Comparison of ENCODE assay signal across 16 cellular contexts in genomic region chr12:74985293-74985985, GRCh38.
DNase-seq lines count a peak whose midpoint lies in the region; ATAC-seq and TF ChIP-seq lines count a peak whose summit lies in the region.
"Had no signal": no experiment of that assay in that cellular context is flagged by ENCODE, and none has a peak within 500 bp of the region (broad histone marks: within the 10 kb centered on the region; RNA-seq: fewer than 3 reads in every experiment).

No MANE protein-coding gene starts in this region.

- no peaks in the 10 kb centered on the region for H3K36me3 Mint-ChIP-seq in stimulated activated effector memory CD8-positive, alpha-beta T cell treated with anti-CD3 and anti-CD28 coated beads, Interleukin-12 subunit alpha, Interleukin-12 subunit beta, amount 100 ng/mL, for 72 hours

- H3K4me1 ChIP-seq in PC-9 (replicated peaks; ENCODE audit: insufficient read depth): no peaks in the 10 kb centered on the region

- H3K27me3 ChIP-seq in PC-9 (ENCODE audit: insufficient read depth, low read depth): no peaks in the 10 kb centered on the region

- no peaks in the 10 kb centered on the region for H4K20me1 ChIP-seq in PC-9 (ENCODE audit: insufficient read depth)

- H3K27ac ChIP-seq in PC-9: no peak overlapping the region
- H3K27ac ChIP-seq: KMS-11 had no signal

- TF ChIP-seq CTCF in PC-9 (conservative IDR thresholded peaks at IDR 0.05): no peak

- no peak overlapping the region for H3K27ac Mint-ChIP-seq in stimulated activated effector memory CD8-positive, alpha-beta T cell treated with anti-CD3 and anti-CD28 coated beads, Interleukin-12 subunit alpha, Interleukin-12 subunit beta, amount 100 ng/mL, for 72 hours
- H3K27ac Mint-ChIP-seq: CD4-positive, alpha-beta T cell; GM23338 had no signal

- CTCF ChIA-PET in PC-9 (lab: Charles Lee): interaction anchor here (0.6 kb wide), 1 partner anchor 19 kb away, joined by 3 read pairs; no protein-coding TSS in a partner anchor

- H3F3A ChIP-seq in PC-9 (ENCODE audit: insufficient read depth, low read depth): no peaks in the 10 kb centered on the region

- no peaks in the 10 kb centered on the region for H3K36me3 ChIP-seq in PC-9 (ENCODE audit: low read depth)

- H3K4me3 ChIP-seq in PC-9: no peak overlapping the region
- H3K4me3 ChIP-seq: GM12878, GM23338 had no signal

- no peak overlapping the region for H3K4me2 ChIP-seq in PC-9
- H3K4me2 ChIP-seq: GM23338, KMS-11 had no signal

- DNase-seq in DMS53 (lab: John Stamatoyannopoulos, UW): peak; percentile 84
- no peak for DNase-seq in PC-9
- peak; percentile 79 for DNase-seq in left lobe of liver (ENCODE audit: low spot score)
- DNase-seq in stimulated activated effector memory CD8-positive, alpha-beta T cell treated with anti-CD3 and anti-CD28 coated beads, Interleukin-12 subunit alpha, Interleukin-12 subunit beta, amount 100 ng/mL, for 72 hours (ENCODE audit: low spot score in 2 of 2): peak in 1 of 2 donors; percentile 1
- DNase-seq in superior temporal gyrus (ENCODE audit: extremely low spot score): no peak
- DNase-seq in DMS 273 (lab: John Stamatoyannopoulos, UW; ENCODE audit: unreplicated experiment): no peak
- DNase-seq: ACHN; AML-193; CD4-positive, alpha-beta T cell; GDM1; NCI-H1092 treated with DMSO at 0.1 percent for 48 hours; NCI-H69 had no signal

- POLR2A ChIA-PET in PC-9 (lab: Charles Lee; ENCODE audit: unreplicated experiment): no interaction called here

- BruUV-seq in PC-9 (replicated peaks; lab: Mats Ljungman, UMichigan): no TSS peak

- H3K9me3 ChIP-seq in PC-9 (ENCODE audit: insufficient read depth, low read depth): no peaks in the 10 kb centered on the region

- no peaks in the 10 kb centered on the region for H3K4me1 Mint-ChIP-seq in stimulated activated effector memory CD8-positive, alpha-beta T cell treated with anti-CD3 and anti-CD28 coated beads, Interleukin-12 subunit alpha, Interleukin-12 subunit beta, amount 100 ng/mL, for 72 hours
- H3K4me1 Mint-ChIP-seq: GM23338 had no signal

- ATAC-seq in left lobe of liver: peak; percentile 81
- peak; percentile 50 for ATAC-seq in stimulated activated effector memory CD8-positive, alpha-beta T cell treated with anti-CD3 and anti-CD28 coated beads, Interleukin-12 subunit alpha, Interleukin-12 subunit beta, amount 100 ng/mL, for 72 hours
- no peak for ATAC-seq in GM18511 (IDR thresholded peaks at IDR 0.05; ENCODE audit: unreplicated experiment)
- ATAC-seq: GM12878, GM23338 had no signal

- no peak overlapping the region for H3K4me3 Mint-ChIP-seq in stimulated activated effector memory CD8-positive, alpha-beta T cell treated with anti-CD3 and anti-CD28 coated beads, Interleukin-12 subunit alpha, Interleukin-12 subunit beta, amount 100 ng/mL, for 72 hours
- H3K4me3 Mint-ChIP-seq: CD4-positive, alpha-beta T cell; GM23338 had no signal

- intact Hi-C loops in PC-9 (cut with micrococcal nuclease; ENCODE audit: unreplicated experiment): no loop called here

- H3K79me2 ChIP-seq in PC-9 (ENCODE audit: low read depth): no peaks in the 10 kb centered on the region

- H3K9me2 ChIP-seq in PC-9 (ENCODE audit: insufficient read depth): no peaks in the 10 kb centered on the region

- H2AFZ ChIP-seq in PC-9: 0 out of 2 replicates have a peak overlapping the region, but pooled peaks have one; percentile 27
- H2AFZ ChIP-seq: GM23338 had no signal

- H3K9me3 Mint-ChIP-seq in stimulated activated effector memory CD8-positive, alpha-beta T cell treated with anti-CD3 and anti-CD28 coated beads, Interleukin-12 subunit alpha, Interleukin-12 subunit beta, amount 100 ng/mL, for 72 hours: no peaks in the 10 kb centered on the region
- H3K9me3 Mint-ChIP-seq: CD4-positive, alpha-beta T cell; GM23338 had no signal

Comparison
In these comparisons a context has a peak if more than half of its experiments do, and no peak if none do; other contexts are left out.
1. DNase-seq: peak in DMS53 (single experiment) and left lobe of liver (single experiment); none in PC-9 (0 of 2), superior temporal gyrus (single experiment) and DMS 273 (single experiment).